ENCODE assay signal across 21 cellular contexts in genomic region chr5:5377780-5378179, GRCh38. TPM values are rescaled to one million over a fixed set of nuclear protein-coding genes. Genes with fewer than 3 reads are reported as not detected.
DNase-seq lines count a peak whose midpoint lies in the region; ATAC-seq, FAIRE-seq and TF ChIP-seq lines count a peak whose summit lies in the region.
"Had no signal": no experiment of that assay in that cellular context is flagged by ENCODE, and none has a peak within 500 bp of the region (broad histone marks: within the 10 kb centered on the region; RNA-seq: fewer than 3 reads in every experiment).

No MANE protein-coding gene starts in this region.

- 83 to 90% methylated on average over 6 of the region's 6 CpGs for WGBS in pancreas, 2 donors

- ATAC-seq in pancreas (no peak), HG03159 (IDR thresholded peaks at IDR 0.05; ENCODE audit: unreplicated experiment) (no peak), HG02870 (IDR thresholded peaks at IDR 0.05; ENCODE audit: unreplicated experiment) (no peak)
- ATAC-seq: CD8-positive, alpha-beta T cell had no signal

- H3K27me3 ChIP-seq in A673 (replicated peaks; ENCODE audit: insufficient read depth, low read depth, low read length, poor library complexity) = no peaks in the 10 kb centered on the region
- no peaks in the 10 kb centered on the region for H3K27me3 ChIP-seq in bronchial epithelial cell (ENCODE audit: control insufficient read depth, insufficient read depth, low read length)
- no peaks in the 10 kb centered on the region for H3K27me3 ChIP-seq in pancreas
- H3K27me3 ChIP-seq: BLaER1 treated with 17β-estradiol and CSF1 and Interleukin-3, amounts not matched to agents 10 nM and 100 nM had no signal

- no TSS peak for BruUV-seq in A673 (replicated peaks; lab: Mats Ljungman, UMichigan)

- CTCF ChIA-PET in A673 (lab: Charles Lee) = no interaction called here

- DNase-seq in A673 (ENCODE audit: low spot score) (peak; percentile 37), HTR-8/SVneo (ENCODE audit: insufficient read length, low spot score) (no peak), bronchial epithelial cell (ENCODE audit: low read depth) (no peak), pancreas (no peak)
- DNase-seq: 8988T; AML-193; Caco-2; Calu3; CD4-positive, alpha-beta T cell; CD8-positive, alpha-beta T cell; DMS79 treated with DMSO at 0.1 percent for 48 hours; GF-D8 had no signal

- H3K27ac ChIP-seq in A673 (ENCODE audit: low read depth, low read length, poor library complexity, severe bottlenecking) (no peak overlapping the region), pancreas (no peak overlapping the region)
- H3K27ac ChIP-seq: BLaER1 treated with 17β-estradiol and CSF1 and Interleukin-3, amounts not matched to agents 10 nM and 100 nM; C4-2B had no signal

- peaks cover 10% of the 10 kb centered on the region for H3K9me3 ChIP-seq in A673 (ENCODE audit: low read depth, low read length, poor library complexity, severe bottlenecking)
- H3K9me3 ChIP-seq in pancreas = no peaks in the 10 kb centered on the region

- H3K36me3 ChIP-seq in A673 (ENCODE audit: insufficient read depth, low read length, poor library complexity, severe bottlenecking) (no peaks in the 10 kb centered on the region), bronchial epithelial cell (ENCODE audit: control insufficient read depth, insufficient read depth, low read length) (no peaks in the 10 kb centered on the region), pancreas (no peaks in the 10 kb centered on the region)
- H3K36me3 ChIP-seq: BLaER1 treated with 17β-estradiol and CSF1 and Interleukin-3, amounts not matched to agents 10 nM and 100 nM had no signal

- intact Hi-C loops in A673 (cut with micrococcal nuclease; ENCODE audit: unreplicated experiment) = no loop called here
- intact Hi-C loops in pancreas (cut with DNase I) = no loop called here

- H3K4me3 ChIP-seq in A673 (ENCODE audit: low read depth, low read length, poor library complexity, severe bottlenecking) (no peak overlapping the region), bronchial epithelial cell (ENCODE audit: low read depth, low read length) (no peak overlapping the region), pancreas (no peak overlapping the region)
- H3K4me3 ChIP-seq: BLaER1 treated with 17β-estradiol and CSF1 and Interleukin-3, amounts not matched to agents 10 nM and 100 nM had no signal

- POLR2A ChIA-PET in A673 (lab: Charles Lee; ENCODE audit: low non-redundant PET) = no interaction called here

- H3K4me1 ChIP-seq in A673 (ENCODE audit: insufficient read depth, low read length, poor library complexity, severe bottlenecking) (peaks cover 14% of the 10 kb centered on the region), pancreas (no peaks in the 10 kb centered on the region)
- H3K4me1 ChIP-seq: Caco-2 had no signal

- TF ChIP-seq CTCF in A673 (conservative IDR thresholded peaks at IDR 0.05; ENCODE audit: low read depth, low read length) (no peak), bronchial epithelial cell (IDR thresholded peaks at IDR 0.05; ENCODE audit: insufficient read depth, low read length, severe bottlenecking) (no peak), pancreas (IDR thresholded peaks at IDR 0.05) (no peak)

- FAIRE-seq in HTR-8/SVneo (lab: Jason Lieb, UNC) (peak; percentile 4), bronchial epithelial cell (lab: Jason Lieb, UNC) (peak; percentile 82), pancreas (lab: Jason Lieb, UNC) (no peak)
- FAIRE-seq: A204.1, D721Med, G401.6, GM12891, GM19239 had no signal

RNA-seq across cellular contexts. Expression of gene ICE1, which starts 44.7 kb away (rescaled TPM):
- total RNA-seq in A673 (2021) (36.0 and 37.2 TPM in 2 replicates), bronchial epithelial cell (17.4 and 19.7 TPM in 2 replicates), pancreas (10 to 100 TPM in 3 of 6 donors, 1 to 10 TPM in 3; 7.8 to 15.0 (median 11.1) TPM)
- polyA plus RNA-seq in pancreas = 1 to 10 TPM; 4.0 to 7.5 TPM
